ENCODE assay signal across 11 cellular contexts in the genomic region with DNA sequence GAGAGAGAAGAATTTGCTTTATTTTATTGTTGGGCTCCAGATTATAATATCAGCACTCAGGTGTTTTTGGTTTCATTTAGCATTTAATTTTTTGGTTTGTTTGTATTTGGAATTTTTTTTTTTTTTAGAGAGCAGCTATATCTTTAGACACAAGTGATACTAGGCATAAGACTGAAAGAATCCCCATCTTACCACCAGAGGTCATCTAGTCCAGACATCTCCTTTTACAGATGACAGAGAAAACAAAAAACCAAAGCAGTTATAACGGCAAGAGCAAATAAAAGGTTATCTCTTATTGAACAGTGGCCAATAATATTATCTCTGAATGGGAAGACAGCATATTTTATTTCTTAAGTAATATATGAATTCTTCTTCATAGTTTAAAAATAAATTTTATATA. TPM values are rescaled to one million over a fixed set of nuclear protein-coding genes. Genes with fewer than 3 reads are reported as not detected.
A peak's percentile ranks its signal among the peaks of the same experiment; 100 is the strongest.
DNase-seq lines count a peak whose midpoint lies in the region; ATAC-seq and TF ChIP-seq lines count a peak whose summit lies in the region.
"Had no signal": no experiment of that assay in that cellular context is flagged by ENCODE, and none has a peak within 500 bp of the region (broad histone marks: within the 10 kb centered on the region; RNA-seq: fewer than 3 reads in every experiment).

No MANE protein-coding gene starts in this region.

- ATAC-seq in effector memory CD8-positive, alpha-beta T cell (replicated peaks): no peak
- ATAC-seq: activated CD8-positive, alpha-beta T cell treated with anti-CD3 and anti-CD28 coated beads, Interleukin-2, amount 10 ng/mL, durations not matched to agents 7 days and 5 days had no signal

- DNase-seq in M059J (ENCODE audit: low read depth): peak; percentile 22
- DNase-seq in dorsolateral prefrontal cortex: no peak
- peak; percentile 18 to 22 for DNase-seq in lung microvascular endothelial cell (ENCODE audit: low read depth in 2 of 2)
- no peak for DNase-seq in effector memory CD8-positive, alpha-beta T cell
- no peak for DNase-seq in RPMI8226
- DNase-seq in NCI-H1092 (lab: John Stamatoyannopoulos, UW): no peak
- DNase-seq in NK-92 treated with Interleukin-12 subunit alpha and Interleukin-12 subunit beta, amount 100 ng/mL, for 24 hours (lab: John Stamatoyannopoulos, UW): no peak
- DNase-seq: activated CD8-positive, alpha-beta T cell treated with anti-CD3 and anti-CD28 coated beads, Interleukin-2, amount 10 ng/mL, durations not matched to agents 7 days and 5 days; NCI-H2107; stimulated activated CD4-positive, alpha-beta T cell treated with anti-CD3 and anti-CD28 coated beads, Interleukin-2, amount 100 ng/mL, for 48 hours had no signal

- no peak overlapping the region for H3K4me3 Mint-ChIP-seq in effector memory CD8-positive, alpha-beta T cell
- H3K4me3 Mint-ChIP-seq: activated CD8-positive, alpha-beta T cell treated with anti-CD3 and anti-CD28 coated beads, Interleukin-2, amount 10 ng/mL, durations not matched to agents 7 days and 5 days had no signal

- H3K4me3 ChIP-seq in dorsolateral prefrontal cortex: peak overlapping the region in 3 of 59 donors; percentile 9 to 36 (median 12)

- H3K27ac Mint-ChIP-seq in effector memory CD8-positive, alpha-beta T cell: peak overlapping the region in 1 of 2 donors; percentile 66
- H3K27ac Mint-ChIP-seq: activated CD8-positive, alpha-beta T cell treated with anti-CD3 and anti-CD28 coated beads, Interleukin-2, amount 10 ng/mL, durations not matched to agents 7 days and 5 days had no signal

- H3K9me3 Mint-ChIP-seq in effector memory CD8-positive, alpha-beta T cell: no peaks in the 10 kb centered on the region

- no peaks in the 10 kb centered on the region for H3K27me3 Mint-ChIP-seq in effector memory CD8-positive, alpha-beta T cell

- intact Hi-C loops in dorsolateral prefrontal cortex (cut with DNase I): loop anchor here (2.0 kb wide), 1 partner anchor 277 kb away; no protein-coding TSS in a partner anchor

- no peaks in the 10 kb centered on the region for H3K27me3 ChIP-seq in dorsolateral prefrontal cortex

- TF ChIP-seq CTCF in C4-2B (conservative IDR thresholded peaks at IDR 0.05): peak; percentile 46
- TF ChIP-seq CTCF in dorsolateral prefrontal cortex (IDR thresholded peaks at IDR 0.05 in 54 of 56, conservative IDR thresholded peaks at IDR 0.05 in 2 of 56; ENCODE audit: low read depth in 1 of 56, partially characterized antibody in 56 of 56): peak; percentile 12 to 75 (median 57)

- H3K36me3 Mint-ChIP-seq in effector memory CD8-positive, alpha-beta T cell (ENCODE audit: insufficient read depth): peaks cover 79% of the 10 kb centered on the region

- H3K4me1 Mint-ChIP-seq in effector memory CD8-positive, alpha-beta T cell (ENCODE audit: low read depth in 2 of 2): peaks cover 5 to 7% of the 10 kb centered on the region in 2 donors

- H3K27ac ChIP-seq in C4-2B: no peak overlapping the region
- H3K27ac ChIP-seq in dorsolateral prefrontal cortex: peak overlapping the region in 5 of 59 donors; percentile 9 to 33 (median 13)

RNA-seq across cellular contexts. Expression of gene USP38, which starts 22.8 kb away (rescaled TPM):
- total RNA-seq in M059J (2014; rRNA removed; shearing (Covaris generic)): 13.9 and 19.6 TPM in 2 replicates
- 10 to 100 TPM; 13.4 to 24.2 (median 17.7) TPM for total RNA-seq in dorsolateral prefrontal cortex
- 13.3 and 22.4 TPM in 2 replicates for total RNA-seq in lung microvascular endothelial cell

Comparison
In these comparisons a context has a peak if more than half of its experiments do, and no peak if none do; other contexts are left out.
1. DNase-seq: peak in M059J (single experiment) and lung microvascular endothelial cell (2 of 2); none in dorsolateral prefrontal cortex (0 of 10), effector memory CD8-positive, alpha-beta T cell (0 of 3), RPMI8226 (single experiment), NCI-H1092 (single experiment) and NK-92 treated with Interleukin-12 subunit alpha and Interleukin-12 subunit beta, amount 100 ng/mL, for 24 hours (single experiment).